ENCODE assay signal across 8 cellular contexts in the genomic region with DNA sequence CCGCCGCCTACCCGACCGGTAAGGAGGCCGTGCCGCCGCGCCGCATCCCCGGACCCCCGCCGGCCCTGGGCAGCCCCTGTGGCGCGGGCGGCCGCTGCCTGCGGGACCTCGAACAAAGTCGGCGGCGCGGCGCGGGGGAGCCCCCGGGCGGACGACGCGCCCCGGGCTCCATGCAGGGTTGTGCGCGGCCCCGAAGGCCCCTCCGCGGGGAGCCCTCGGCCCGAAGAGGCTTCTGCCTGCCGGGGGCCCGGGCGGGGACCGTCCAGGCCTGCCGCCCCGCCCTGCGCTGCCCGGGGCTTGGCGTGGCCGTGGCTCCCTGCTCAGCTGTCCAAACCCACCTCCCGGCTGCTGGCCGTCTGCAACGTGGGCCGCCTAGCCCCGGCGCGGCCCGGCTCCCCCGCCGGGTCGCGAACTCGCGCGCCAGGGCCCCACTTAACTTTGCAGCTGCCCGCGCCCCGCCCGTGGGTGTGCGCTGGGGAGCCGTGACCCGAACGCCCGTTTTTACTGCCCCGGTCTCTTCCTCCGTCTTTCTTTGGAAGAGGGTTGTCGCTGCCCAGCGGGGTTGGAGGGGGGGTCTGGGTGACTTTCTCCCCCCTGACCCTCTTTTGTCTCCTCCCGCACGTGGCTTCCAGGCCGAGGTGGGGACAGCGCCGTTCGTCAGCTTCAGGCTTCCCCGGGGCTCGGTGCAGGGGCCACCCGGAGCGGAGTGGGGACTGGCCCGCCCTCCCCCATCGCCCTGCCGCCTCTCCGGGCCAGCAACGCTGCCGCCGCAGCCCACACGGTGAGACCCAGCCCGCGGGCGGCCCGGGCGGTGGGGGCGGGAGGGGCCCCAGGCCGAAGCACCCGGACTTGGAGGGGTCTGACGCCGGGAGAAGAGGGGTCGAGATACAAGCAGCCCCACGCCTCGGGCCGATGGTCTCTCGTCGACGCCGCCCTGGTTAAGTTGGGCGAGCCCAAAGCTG. TPM values are rescaled to one million over a fixed set of nuclear protein-coding genes. Genes with fewer than 3 reads are reported as not detected.
DNase-seq lines count a peak whose midpoint lies in the region; ATAC-seq, FAIRE-seq and TF ChIP-seq lines count a peak whose summit lies in the region.

No MANE protein-coding gene starts in this region.

- H3K9me3 ChIP-seq in SK-N-SH: no peaks in the 10 kb centered on the region
- no peaks in the 10 kb centered on the region for H3K9me3 ChIP-seq in K562 (replicated peaks; ENCODE audit: control insufficient read depth, insufficient read depth, low read depth, low read length)

- POLR2A ChIA-PET in SK-N-SH (lab: Yijun Ruan, JAX) (interaction anchor here (0.7 to 1.6 kb wide), 6 partner anchors 8 to 381 kb away, joined by 3 to 7 read pairs (median 4); no protein-coding TSS in a partner anchor), K562 (lab: Yijun Ruan, JAX) (interaction anchor here (0.7 kb wide), 1 partner anchor 1451 kb away, joined by 3 read pairs; no protein-coding TSS in a partner anchor)

- H3F3A ChIP-seq in SK-N-SH (replicated peaks; ENCODE audit: insufficient read depth): no peaks in the 10 kb centered on the region

- TF ChIP-seq POLR2A in K562 (conservative IDR thresholded peaks at IDR 0.05): no peak

- in situ Hi-C loops in K562 (cut with MboI): no loop called here

- H3K4me3 ChIP-seq in SK-N-SH (ENCODE audit: low read depth in 2 of 2, low read length in 1 of 2): peak overlapping the region; percentile 92 to 96
- H3K4me3 ChIP-seq in K562: peak overlapping the region; percentile 91

- H3K79me2 ChIP-seq in SK-N-SH (ENCODE audit: insufficient read depth) (peaks cover 58% of the 10 kb centered on the region), K562 (ENCODE audit: control insufficient read depth, insufficient read depth, low read length) (peaks cover 57% of the 10 kb centered on the region)

- H3K4me2 ChIP-seq in SK-N-SH (peak overlapping the region; percentile 84), K562 (ENCODE audit: insufficient read depth, low read length) (peak overlapping the region; percentile 84)

- FAIRE-seq in K562 (lab: Jason Lieb, UNC): no peak

- TF ChIP-seq EP300 in SK-N-SH (IDR thresholded peaks at IDR 0.05; ENCODE audit: borderline replicate concordance in 1 of 2, low read depth in 1 of 2, low read length in 1 of 2) (no peak), K562 (IDR thresholded peaks at IDR 0.05; ENCODE audit: low read length) (no peak)

- H3K4me1 Mint-ChIP-seq in immature natural killer cell: peaks cover 52 to 57% of the 10 kb centered on the region in 2 donors

- peaks cover 0 to 9% (median 8%) of the 10 kb centered on the region in 3 donors for H3K36me3 Mint-ChIP-seq in immature natural killer cell

- ATAC-seq in GM18519 (IDR thresholded peaks at IDR 0.05; ENCODE audit: low FRiP score, unreplicated experiment) (peak; percentile 9), HG02981 (IDR thresholded peaks at IDR 0.05; ENCODE audit: unreplicated experiment) (peak; percentile 26), K562 (peak; percentile 62)

- intact Hi-C loops in K562 (cut with micrococcal nuclease): no loop called here

- WGBS in SK-N-SH (ENCODE audit: low lambda C conversion rate): 1% methylated on average over 20 of the region's 112 CpGs
- 1% methylated on average over 33 of the region's 112 CpGs for WGBS in K562 (ENCODE audit: insufficient coverage, low coverage, missing lambda C conversion rate)

- 0 out of 2 replicates have a peak, but pooled peaks have one; percentile 4 for TF ChIP-seq CTCF in 22Rv1 (IDR thresholded peaks at IDR 0.05)
- TF ChIP-seq CTCF in SK-N-SH (IDR thresholded peaks at IDR 0.05): no peak
- TF ChIP-seq CTCF in K562 (IDR thresholded peaks at IDR 0.05 in 2 of 3, conservative IDR thresholded peaks at IDR 0.05 in 1 of 3; ENCODE audit: insufficient read depth in 2 of 3, low read depth in 1 of 3, low read length in 3 of 3): no peak

- H3K36me3 ChIP-seq in SK-N-SH (replicated peaks in 1 of 2; ENCODE audit: control insufficient read depth in 1 of 2, insufficient read depth in 2 of 2, low read length in 1 of 2) (peaks cover 16 to 43% of the 10 kb centered on the region in 2 experiments), K562 (ENCODE audit: control insufficient read depth, insufficient read depth, low read length) (peaks cover 23% of the 10 kb centered on the region)

- CTCF ChIA-PET in SK-N-SH (lab: Yijun Ruan, JAX) (interaction anchor here (1.0 to 1.7 kb wide), 6 partner anchors 79 to 293 kb away, joined by 3 to 9 read pairs (median 3); no protein-coding TSS in a partner anchor), K562 (lab: Yijun Ruan, JAX; ENCODE audit: low intra/inter-chr PET ratio) (no interaction called here)

- BruUV-seq in K562 (replicated peaks; lab: Mats Ljungman, UMichigan): no TSS peak

- H3K27me3 ChIP-seq in SK-N-SH (ENCODE audit: insufficient read depth) (no peaks in the 10 kb centered on the region), K562 (ENCODE audit: control insufficient read depth in 2 of 2, insufficient read depth in 2 of 2, low read length in 2 of 2) (no peaks in the 10 kb centered on the region)

- peak overlapping the region; percentile 94 for H3K9ac ChIP-seq in SK-N-SH
- H3K9ac ChIP-seq in K562 (ENCODE audit: insufficient read depth in 1 of 2, low read depth in 2 of 2, low read length in 2 of 2): peak overlapping the region; percentile 78 to 96

- no peaks in the 10 kb centered on the region for H3K9me3 Mint-ChIP-seq in immature natural killer cell

- H2AFZ ChIP-seq in SK-N-SH (ENCODE audit: low read depth) (no peak overlapping the region), K562 (ENCODE audit: low read depth, low read length) (peak overlapping the region; percentile 89)

- H3K9me2 ChIP-seq in SK-N-SH: no peaks in the 10 kb centered on the region

- H3K27ac Mint-ChIP-seq in immature natural killer cell: peak overlapping the region; percentile 71 to 98 (median 94)

- H3K4me1 ChIP-seq in SK-N-SH (ENCODE audit: control insufficient read depth in 1 of 2, insufficient read depth in 2 of 2, low read depth in 1 of 2, low read length in 1 of 2) (peaks cover 26 to 28% of the 10 kb centered on the region in 2 experiments), K562 (replicated peaks in 1 of 2; ENCODE audit: control insufficient read depth in 2 of 2, insufficient read depth in 2 of 2, low read length in 2 of 2) (peaks cover 23 to 32% of the 10 kb centered on the region in 2 experiments; a peak in 4 of 5 replicates)

- peak; percentile 80 for DNase-seq in SK-N-SH
- DNase-seq in K562 (ENCODE audit: extremely low read depth in 1 of 4, low spot score in 3 of 4): peak; percentile 27 to 66 (median 56)
- peak; percentile 48 to 55 (median 50) for DNase-seq in immature natural killer cell
- DNase-seq in stimulated activated CD4-positive, alpha-beta T cell treated with anti-CD3 and anti-CD28 coated beads, Interleukin-1b, Interleukin-23, amount 100 ng/mL, for 4 hours (ENCODE audit: low read depth in 2 of 2): peak; percentile 18 to 33
- no peak for DNase-seq in KG1 (lab: John Stamatoyannopoulos, UW)

- H4K20me1 ChIP-seq in SK-N-SH (ENCODE audit: insufficient read depth) (peaks cover 37% of the 10 kb centered on the region), K562 (replicated peaks; ENCODE audit: control insufficient read depth, insufficient read depth, low read length) (0 out of 2 replicates have a peak, but pooled peaks cover 17% of the 10 kb centered on the region)

- TF ChIP-seq RAD21 in SK-N-SH (IDR thresholded peaks at IDR 0.05; ENCODE audit: low read length): no peak
- no peak for TF ChIP-seq RAD21 in K562 (CRISPR knock-in tag; conservative IDR thresholded peaks at IDR 0.05 in 1 of 2, IDR thresholded peaks at IDR 0.05 in 1 of 2)

- H3K27ac ChIP-seq in 22Rv1 (peak overlapping the region; percentile 64), SK-N-SH (ENCODE audit: low read depth in 2 of 2, low read length in 1 of 2) (peak overlapping the region; percentile 82 to 93), K562 (ENCODE audit: extremely low read depth, low read depth, low read length) (peak overlapping the region; percentile 82)

- H3K27me3 Mint-ChIP-seq in immature natural killer cell (ENCODE audit: low read depth in 3 of 3): peaks cover 10 to 22% (median 13%) of the 10 kb centered on the region in 3 donors

- H3K9me1 ChIP-seq in K562 (ENCODE audit: control insufficient read depth, insufficient read depth, low read length): no peaks in the 10 kb centered on the region

- H3K4me3 Mint-ChIP-seq in immature natural killer cell: peak overlapping the region; percentile 96 to 100 (median 98)

TF ChIP-seq in K562, 482 proteins besides CTCF, POLR2A, EP300 and RAD21 (continues in another document):
- 0 out of 2 replicates have a peak, but pooled peaks have one; percentile 24 for TF ChIP-seq ZBTB7A (IDR thresholded peaks at IDR 0.05; ENCODE audit: borderline replicate concordance, control insufficient read depth, low read depth, low read length)
- TF ChIP-seq L3MBTL2 (IDR thresholded peaks at IDR 0.05): peak; percentile 12; the same call in 1 of the 2 replicates
- peak; percentile 5 for TF ChIP-seq KDM5B (IDR thresholded peaks at IDR 0.05; ENCODE audit: insufficient replicate concordance, low read depth, low read length)
- peak; percentile 51 for TF ChIP-seq RBFOX2 (IDR thresholded peaks at IDR 0.05; ENCODE audit: low read depth, low read length)

RNA-seq across cellular contexts. Expression of a gene that starts 0.9 kb away (rescaled TPM):
- 48.8 and 54.2 TPM in 2 replicates for polyA plus RNA-seq in SK-N-SH (2012; rRNA removed)
- 35.3 and 45.5 TPM in 2 replicates for polyA plus RNA-seq in SK-N-SH (2012; cell fraction: cytosol; rRNA removed)
- polyA plus RNA-seq in SK-N-SH (2012; cell fraction: nucleus; rRNA removed): 55.0 and 64.4 TPM in 2 replicates
- 15.4 and 18.1 TPM in 2 replicates for total RNA-seq in K562 (2011; cell fraction: chromatin; rRNA removed; ENCODE audit: low replicate concordance)
- total RNA-seq in K562 (2011; cell fraction: nucleolus; rRNA removed): 7.0 and 8.2 TPM in 2 replicates
- total RNA-seq in K562 (2011; cell fraction: nucleoplasm; rRNA removed): 12.1 and 19.5 TPM in 2 replicates
- total RNA-seq in K562 (2014; rRNA removed): 8.9 and 9.3 TPM in 2 replicates
- 7.7 and 8.3 TPM in 2 replicates for total RNA-seq in K562 (2014; rRNA removed; fragmentation: Illumina TruSeq; extraction: Trizol)
- 7.6 and 8.4 TPM in 2 replicates for total RNA-seq in K562 (2015; rRNA removed; fragmentation: Illumina TruSeq; extraction: Trizol)
- total RNA-seq in K562 (2021): 15.1 and 15.4 TPM in 2 replicates
- polyA plus RNA-seq in K562 (2011; rRNA removed): 12.5 TPM in 2 replicates
- 8.7 and 10.3 TPM in 2 replicates for polyA plus RNA-seq in K562 (2011; cell fraction: cytosol; rRNA removed)
- polyA plus RNA-seq in K562 (2011; cell fraction: nucleus; rRNA removed): 11.8 and 13.0 TPM in 2 replicates
- 4.8 and 6.6 TPM in 2 replicates for polyA plus RNA-seq in K562 (2012)
- 7.5 and 7.9 TPM in 2 replicates for polyA plus RNA-seq in K562 (2014; fragmentation: Illumina TruSeq; extraction: Trizol)
- polyA plus RNA-seq in K562 (2014; fragmentation: Nextera tagmentation; extraction: Ambion mirVana): 1 to 10 TPM; 1.7 to 1.8 TPM
- 7.8 and 8.9 TPM in 2 replicates for polyA plus RNA-seq in K562 (2014; rRNA removed)
- 30.0 and 36.5 TPM in 2 replicates for polyA minus RNA-seq in K562 (2011; rRNA and poly(A)+ RNA removed)
- 11.6 and 14.4 TPM in 2 replicates for polyA minus RNA-seq in K562 (2011; cell fraction: cytosol; rRNA and poly(A)+ RNA removed)
- 10.8 and 18.7 TPM in 2 replicates for polyA minus RNA-seq in K562 (2011; cell fraction: nucleus; rRNA and poly(A)+ RNA removed)
- 10 to 100 TPM; 30.4 to 82.4 (median 45.1) TPM for polyA plus RNA-seq in immature natural killer cell

Comparison
In these comparisons a context has a peak if more than half of its experiments do, and no peak if none do; other contexts are left out.
1. ATAC-seq: peak in every context shown above with its lines; median percentile 62 in K562; 26 in HG02981; 9 in GM18519.